Comparison of ENCODE assay signal across 14 cellular contexts in genomic region chr10:113026679-113027078, GRCh38.
DNase-seq lines count a peak whose midpoint lies in the region; ATAC-seq and TF ChIP-seq lines count a peak whose summit lies in the region.
"Had no signal": no experiment of that assay in that cellular context is flagged by ENCODE, and none has a peak within 500 bp of the region (broad histone marks: within the 10 kb centered on the region; RNA-seq: fewer than 3 reads in every experiment).

No MANE protein-coding gene starts in this region.

- peaks cover 10 to 16% of the 10 kb centered on the region in 2 donors for H3K27me3 Mint-ChIP-seq in natural killer cell treated with Interleukin-12 subunit alpha and Interleukin-12 subunit beta and Interleukin-15 and Interleukin-18, amount 100 ng/mL, for 72 hours

- peaks cover 15% of the 10 kb centered on the region for H3F3A ChIP-seq in SK-N-SH (replicated peaks; ENCODE audit: insufficient read depth)

- H3K27ac ChIP-seq in SK-N-SH (ENCODE audit: low read depth in 2 of 2, low read length in 1 of 2), result peak overlapping the region in 1 of 2 experiments; percentile 92; a peak in 3 of 4 replicates

- WGBS in SK-N-SH (ENCODE audit: low lambda C conversion rate), result 44% methylated on average over 4 of the region's 4 CpGs

- H3K27ac Mint-ChIP-seq in natural killer cell treated with Interleukin-12 subunit alpha and Interleukin-12 subunit beta and Interleukin-15 and Interleukin-18, amount 100 ng/mL, for 72 hours, result no peak overlapping the region

- TF ChIP-seq EP300 in SK-N-SH (IDR thresholded peaks at IDR 0.05; ENCODE audit: borderline replicate concordance in 1 of 2, low read depth in 1 of 2, low read length in 1 of 2), result no peak

- H4K20me1 ChIP-seq in SK-N-SH (ENCODE audit: insufficient read depth), result peaks cover 16% of the 10 kb centered on the region

- TF ChIP-seq RAD21 in SK-N-SH (IDR thresholded peaks at IDR 0.05; ENCODE audit: low read length), result no peak

- in situ Hi-C loops in HAP-1 (cut with MboI; ENCODE audit: low sequenced_read_pairs), result no loop called here

- H3K9me3 Mint-ChIP-seq in natural killer cell treated with Interleukin-12 subunit alpha and Interleukin-12 subunit beta and Interleukin-15 and Interleukin-18, amount 100 ng/mL, for 72 hours, result no peaks in the 10 kb centered on the region

- peak overlapping the region; percentile 29; the same call in 1 of the 2 replicates for H3K4me2 ChIP-seq in SK-N-SH

- TF ChIP-seq CTCF in SK-N-SH (IDR thresholded peaks at IDR 0.05), result no peak

- POLR2A ChIA-PET in SK-N-SH (lab: Yijun Ruan, JAX), result no interaction called here

- DNase-seq in GM04504 (ENCODE audit: low read depth) (peak; percentile 63), SK-N-SH (no peak), islet precursor cell (peak; percentile 91), stromal cell of bone marrow (ENCODE audit: low read depth) (peak; percentile 55), HAP-1 (ENCODE audit: low spot score in 2 of 2) (no peak), NCI-H1930 (lab: John Stamatoyannopoulos, UW) (no peak)
- no peak for DNase-seq in natural killer cell treated with Interleukin-12 subunit alpha and Interleukin-12 subunit beta and Interleukin-15 and Interleukin-18, amount 100 ng/mL, for 72 hours (ENCODE audit: low spot score)
- DNase-seq: activated CD4-positive, alpha-beta T cell treated with anti-CD3 and anti-CD28 coated beads for 1 hour; body of pancreas; KG1; mammary epithelial cell; NCI-H2081 treated with DMSO at 0.1 percent for 48 hours; NK-92 treated with Interleukin-12 subunit alpha and Interleukin-12 subunit beta, amount 100 ng/mL, for 24 hours had no signal

- no peaks in the 10 kb centered on the region for H3K9me2 ChIP-seq in SK-N-SH

- peaks cover 9 to 12% of the 10 kb centered on the region in 2 donors for H3K4me1 Mint-ChIP-seq in natural killer cell treated with Interleukin-12 subunit alpha and Interleukin-12 subunit beta and Interleukin-15 and Interleukin-18, amount 100 ng/mL, for 72 hours (ENCODE audit: low read depth in 2 of 2)

- no peaks in the 10 kb centered on the region for H3K36me3 Mint-ChIP-seq in natural killer cell treated with Interleukin-12 subunit alpha and Interleukin-12 subunit beta and Interleukin-15 and Interleukin-18, amount 100 ng/mL, for 72 hours

- no peak for ATAC-seq in natural killer cell treated with Interleukin-12 subunit alpha and Interleukin-12 subunit beta and Interleukin-15 and Interleukin-18, amount 100 ng/mL, for 72 hours
- no peak for ATAC-seq in HG03520 (IDR thresholded peaks at IDR 0.05; ENCODE audit: unreplicated experiment)
- ATAC-seq: body of pancreas had no signal

- CTCF ChIA-PET in SK-N-SH (lab: Yijun Ruan, JAX), result no interaction called here

- no peak overlapping the region for H3K4me3 Mint-ChIP-seq in natural killer cell treated with Interleukin-12 subunit alpha and Interleukin-12 subunit beta and Interleukin-15 and Interleukin-18, amount 100 ng/mL, for 72 hours

- H3K27me3 ChIP-seq in SK-N-SH (ENCODE audit: insufficient read depth) (no peaks in the 10 kb centered on the region), HAP-1 (ENCODE audit: low read depth) (no peaks in the 10 kb centered on the region)
- H3K27me3 ChIP-seq: body of pancreas had no signal

- H3K79me2 ChIP-seq in SK-N-SH (ENCODE audit: insufficient read depth), result peaks cover 58% of the 10 kb centered on the region

- H3K4me3 ChIP-seq in SK-N-SH (ENCODE audit: low read depth in 2 of 2, low read length in 1 of 2) (no peak overlapping the region), HAP-1 (no peak overlapping the region)
- H3K4me3 ChIP-seq: body of pancreas had no signal

- no peak overlapping the region for H2AFZ ChIP-seq in SK-N-SH (ENCODE audit: low read depth)

- H3K9ac ChIP-seq in SK-N-SH, result no peak overlapping the region; the same call in 1 of the 2 replicates

- H3K4me1 ChIP-seq in SK-N-SH (ENCODE audit: control insufficient read depth in 1 of 2, insufficient read depth in 2 of 2, low read depth in 1 of 2, low read length in 1 of 2), result peaks cover 0 to 29% of the 10 kb centered on the region in 2 experiments; a peak in 3 of 4 replicates
- H3K4me1 ChIP-seq in HAP-1, result peaks cover 21% of the 10 kb centered on the region

- no peaks in the 10 kb centered on the region for H3K9me3 ChIP-seq in SK-N-SH
- no peaks in the 10 kb centered on the region for H3K9me3 ChIP-seq in HAP-1
- H3K9me3 ChIP-seq: body of pancreas had no signal

- H3K36me3 ChIP-seq in SK-N-SH (replicated peaks in 1 of 2; ENCODE audit: control insufficient read depth in 1 of 2, insufficient read depth in 2 of 2, low read length in 1 of 2) (no peaks in the 10 kb centered on the region), HAP-1 (replicated peaks) (no peaks in the 10 kb centered on the region; the same call in 1 of the 2 replicates)

TF ChIP-seq in SK-N-SH, 30 proteins besides CTCF, POLR2A, EP300 and RAD21:
- TF ChIP-seq NFIC (IDR thresholded peaks at IDR 0.05; ENCODE audit: borderline replicate concordance) (no peak), MEF2A (IDR thresholded peaks at IDR 0.05; ENCODE audit: borderline replicate concordance, low read depth) (peak; percentile 68; the same call in 1 of the 2 replicates), JUND (IDR thresholded peaks at IDR 0.05) (no peak), ZBTB33 (IDR thresholded peaks at IDR 0.05; ENCODE audit: borderline replicate concordance, low read depth) (no peak), PBX3 (IDR thresholded peaks at IDR 0.05) (no peak)

Comparison
In these comparisons a context has a peak if more than half of its experiments do, and no peak if none do; other contexts are left out.
1. DNase-seq: peak in GM04504 (single experiment), islet precursor cell (single experiment) and stromal cell of bone marrow (single experiment); none in SK-N-SH (single experiment), natural killer cell treated with Interleukin-12 subunit alpha and Interleukin-12 subunit beta and Interleukin-15 and Interleukin-18, amount 100 ng/mL, for 72 hours (single experiment), HAP-1 (0 of 2) and NCI-H1930 (0 of 2).